ENCODE assay signal across 6 cellular contexts in genomic region chr20:58981564-58982364, GRCh38. TPM values are rescaled to one million over a fixed set of nuclear protein-coding genes. Genes with fewer than 3 reads are reported as not detected.
DNase-seq lines count a peak whose midpoint lies in the region; TF ChIP-seq lines count a peak whose summit lies in the region.

No MANE protein-coding gene starts in this region.

- H3K4me1 ChIP-seq in endocrine pancreas (ENCODE audit: control insufficient read depth, insufficient read depth, low read length) = no peaks in the 10 kb centered on the region
- peaks cover 0 to 38% (median 32%) of the 10 kb centered on the region in 4 donors for H3K4me1 ChIP-seq in sigmoid colon

- intact Hi-C loops in sigmoid colon (cut with DNase I) = loop anchor here (2.0 to 5.0 kb wide), 4 partner anchors 19 to 91 kb away; partner anchors contain the start of gene ATP5F1E

- DNase-seq in GM20000 (ENCODE audit: low spot score) (peak; percentile 44), NAMALWA (ENCODE audit: low spot score) (peak; percentile 56), sigmoid colon (no peak), NCI-H128 (lab: John Stamatoyannopoulos, UW; ENCODE audit: unreplicated experiment) (no peak), ureter (ENCODE audit: low spot score) (no peak)

- 14 to 16% methylated on average over 36 of the region's 36 CpGs for WGBS in sigmoid colon, 2 donors

- H3K27me3 ChIP-seq in endocrine pancreas (ENCODE audit: control insufficient read depth, insufficient read depth, low read length) = no peaks in the 10 kb centered on the region
- H3K27me3 ChIP-seq in sigmoid colon = no peaks in the 10 kb centered on the region

- TF ChIP-seq CTCF in GM20000 (IDR thresholded peaks at IDR 0.05; ENCODE audit: extremely low read depth, missing control alignments) (no peak), sigmoid colon (IDR thresholded peaks at IDR 0.05) (no peak)

- peak overlapping the region; percentile 65 for H3K9ac ChIP-seq in endocrine pancreas (ENCODE audit: control insufficient read depth, insufficient read depth, low read length)

- peak overlapping the region; percentile 80 to 88 (median 82) for H3K27ac ChIP-seq in sigmoid colon

- TF ChIP-seq EP300 in sigmoid colon (IDR thresholded peaks at IDR 0.05) = no peak

- H3K4me3 ChIP-seq in endocrine pancreas (ENCODE audit: control insufficient read depth, insufficient read depth, low read length) (peak overlapping the region; percentile 65), sigmoid colon (peak overlapping the region; percentile 50 to 91 (median 79))

- TF ChIP-seq POLR2A in sigmoid colon (IDR thresholded peaks at IDR 0.05) = no peak

- H3K36me3 ChIP-seq in endocrine pancreas (ENCODE audit: control insufficient read depth, insufficient read depth, low read length) (no peaks in the 10 kb centered on the region), sigmoid colon (peaks cover 0 to 9% (median 6%) of the 10 kb centered on the region in 4 donors)

- no peaks in the 10 kb centered on the region for H3K9me3 ChIP-seq in endocrine pancreas (ENCODE audit: control insufficient read depth, low read length)
- no peaks in the 10 kb centered on the region for H3K9me3 ChIP-seq in sigmoid colon

RNA-seq across cellular contexts. Expression of gene NELFCD, which starts 0.7 kb away (rescaled TPM):
- total RNA-seq in sigmoid colon (10 to 100 TPM; 36.3 to 53.2 (median 43.7) TPM), ureter (70.6 TPM)
- polyA plus RNA-seq in sigmoid colon = 10 to 100 TPM; 22.7 to 43.6 (median 27.6) TPM

RNA-seq across cellular contexts. Expression of gene CTSZ, which starts 25.3 kb away (rescaled TPM):
- total RNA-seq in sigmoid colon (100 to 1,000 TPM in 3 of 4 donors, 10 to 100 TPM in 1; 93.9 to 144 (median 119) TPM), ureter (116 TPM)
- 100 to 1,000 TPM; 127 to 312 (median 293) TPM for polyA plus RNA-seq in sigmoid colon

RNA-seq across cellular contexts. Expression of gene TUBB1, which starts 37.5 kb away (rescaled TPM):
- total RNA-seq in sigmoid colon (under 1 TPM in 2 of 4 donors, not detected in 2; 0.14 to 0.16 TPM), ureter (not detected)
- under 1 TPM in 2 of 3 donors, not detected in 1; 0.03 to 0.60 TPM for polyA plus RNA-seq in sigmoid colon

RNA-seq across cellular contexts. Expression of gene ATP5F1E, which starts 50.4 kb away (rescaled TPM):
- total RNA-seq in sigmoid colon (10 to 100 TPM; 28.5 to 57.4 (median 40.1) TPM), ureter (77.7 TPM)
- 100 to 1,000 TPM in 2 of 3 donors, 10 to 100 TPM in 1; 62.2 to 110 (median 103) TPM for polyA plus RNA-seq in sigmoid colon

Comparison
In these comparisons a context has a peak if more than half of its experiments do, and no peak if none do; other contexts are left out.
1. DNase-seq: peak in GM20000 (single experiment) and NAMALWA (single experiment); none in sigmoid colon (single experiment), NCI-H128 (single experiment) and ureter (single experiment).